Comparison of ENCODE assay signal across 29 cellular contexts in the genomic region with DNA sequence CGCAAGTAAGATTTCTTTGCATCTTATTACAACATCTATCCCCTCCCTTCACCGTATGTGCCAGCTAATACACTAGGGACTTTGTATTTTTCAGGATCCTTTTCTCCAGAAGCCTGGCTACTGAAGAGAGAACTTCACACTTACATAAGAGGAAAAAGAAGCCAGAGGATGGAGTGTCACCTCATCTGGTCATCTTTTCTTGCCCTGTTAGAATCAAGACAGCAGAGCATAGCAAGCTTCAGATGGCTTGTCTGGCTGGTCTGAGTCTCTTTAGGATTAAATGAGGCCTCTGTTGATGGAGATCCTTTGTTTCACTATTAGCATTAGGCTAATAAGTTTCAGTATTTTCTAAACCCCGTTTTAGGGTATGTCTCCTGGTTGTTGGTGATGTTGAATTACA. TPM values are rescaled to one million over a fixed set of nuclear protein-coding genes. Genes with fewer than 3 reads are reported as not detected.
DNase-seq lines count a peak whose midpoint lies in the region; ATAC-seq, FAIRE-seq and TF ChIP-seq lines count a peak whose summit lies in the region.
"Had no signal": no experiment of that assay in that cellular context is flagged by ENCODE, and none has a peak within 500 bp of the region (broad histone marks: within the 10 kb centered on the region; RNA-seq: fewer than 3 reads in every experiment).

No MANE protein-coding gene starts in this region.

- peak overlapping the region in 1 of 3 donors; percentile 68 for H3K27ac Mint-ChIP-seq in IgD-negative memory B cell
- H3K27ac Mint-ChIP-seq: activated T-helper 1 cell treated with anti-CD3 and anti-CD28 coated beads, Interleukin-12 subunit alpha, Interleukin-12 subunit beta, Interleukin-2, Interleukin-4 antibody, amounts not matched to agents 30 ng/mL and 10 ng/mL and 1 ng/mL, durations not matched to agents 14 hours and 24 hours and 36 hours had no signal

- no peaks in the 10 kb centered on the region for H3K27me3 ChIP-seq in subcutaneous abdominal adipose tissue (ENCODE audit: control insufficient read depth in 5 of 5, insufficient read depth in 4 of 5, low read length in 5 of 5)
- H3K27me3 ChIP-seq: gastrocnemius medialis, pancreas, SJCRH30, testis had no signal

- H3K27ac ChIP-seq in subcutaneous abdominal adipose tissue (ENCODE audit: low read depth, low read length): peak overlapping the region; percentile 6
- no peak overlapping the region for H3K27ac ChIP-seq in coronary artery
- H3K27ac ChIP-seq: gastrocnemius medialis, lower lobe of right lung, pancreas, SJCRH30, testis had no signal

- no peak for ATAC-seq in activated T-cell treated with anti-CD3 and anti-CD28 coated beads, Interleukin-2, amount 50 U/mL, for 4 hours
- ATAC-seq: gastrocnemius medialis; lower lobe of right lung; pancreas; stimulated activated naive CD8-positive, alpha-beta T cell treated with anti-CD3 and anti-CD28 coated beads, Interleukin-15, Interleukin-2, amounts not matched to agents 100 U/mL and 50 U/mL, for 24 hours had no signal

- H3K36me3 ChIP-seq in subcutaneous abdominal adipose tissue (ENCODE audit: control insufficient read depth in 5 of 5, insufficient read depth in 5 of 5, low read length in 5 of 5): no peaks in the 10 kb centered on the region
- H3K36me3 ChIP-seq: gastrocnemius medialis, lower lobe of right lung, pancreas, SJCRH30 had no signal

- FAIRE-seq in GM12892 (lab: Jason Lieb, UNC): no peak
- FAIRE-seq: G401.6, pancreas had no signal

- H3K4me3 Mint-ChIP-seq in activated T-cell treated with anti-CD3 and anti-CD28 coated beads, Interleukin-2, amount 50 U/mL, for 4 hours: peak overlapping the region; percentile 49
- peak overlapping the region; percentile 51 to 89 (median 74) for H3K4me3 Mint-ChIP-seq in IgD-negative memory B cell

- H3K9me3 Mint-ChIP-seq in activated T-cell treated with anti-CD3 and anti-CD28 coated beads, Interleukin-2, amount 50 U/mL, for 4 hours: no peaks in the 10 kb centered on the region
- peaks cover 0 to 1% (median 0%) of the 10 kb centered on the region in 3 donors for H3K9me3 Mint-ChIP-seq in IgD-negative memory B cell
- H3K9me3 Mint-ChIP-seq: activated T-helper 1 cell treated with anti-CD3 and anti-CD28 coated beads, Interleukin-12 subunit alpha, Interleukin-12 subunit beta, Interleukin-2, Interleukin-4 antibody, amounts not matched to agents 30 ng/mL and 10 ng/mL and 1 ng/mL, durations not matched to agents 14 hours and 24 hours and 36 hours had no signal

- H3K4me3 ChIP-seq in fibroblast of mammary gland (ENCODE audit: control insufficient read depth, low read depth, low read length): no peak overlapping the region
- no peak overlapping the region for H3K4me3 ChIP-seq in subcutaneous abdominal adipose tissue (ENCODE audit: low read depth in 1 of 5, low read length in 5 of 5)
- no peak overlapping the region for H3K4me3 ChIP-seq in coronary artery
- H3K4me3 ChIP-seq: lower lobe of right lung, pancreas, SJCRH30, smooth muscle cell had no signal

- DNase-seq in activated T-cell treated with anti-CD3 and anti-CD28 coated beads, Interleukin-2, amount 50 U/mL, for 4 hours: no peak
- no peak for DNase-seq in activated T-cell treated with anti-CD3 and anti-CD28 coated beads, Interleukin-2, amount 50 U/mL, for 1 hour
- DNase-seq in fibroblast of mammary gland (ENCODE audit: low read depth) (peak; percentile 34), coronary artery (ENCODE audit: low spot score) (no peak), GM12892 (ENCODE audit: insufficient read length) (no peak)
- no peak for DNase-seq in activated T-cell treated with anti-CD3 and anti-CD28 coated beads, Interleukin-2, amount 50 U/mL, for 48 hours
- DNase-seq: activated CD4-positive, alpha-beta T cell treated with anti-CD3 and anti-CD28 coated beads for 48 hours; activated naive CD4-positive, alpha-beta T cell treated with anti-CD3 and anti-CD28 coated beads, Interleukin-2, amount 50 U/mL, for 16 hours; AML-193; Caco-2; DMS79; gastrocnemius medialis; GOT3; lower lobe of right lung; NCI-H1436 treated with DMSO at 0.1 percent for 48 hours; NCI-H2107; NCI-H82; pancreas; SJCRH30; stimulated activated CD4-positive, alpha-beta T cell treated with anti-CD3 and anti-CD28 coated beads, Interleukin-1b, Interleukin-23, amount 100 ng/mL, for 48 hours; SW 1271; T-helper 9 cell; testis had no signal

- H3K9me3 ChIP-seq in subcutaneous abdominal adipose tissue (ENCODE audit: control insufficient read depth in 5 of 5, low read length in 5 of 5): no peaks in the 10 kb centered on the region
- H3K9me3 ChIP-seq: Caco-2, gastrocnemius medialis, lower lobe of right lung, pancreas, SJCRH30, testis had no signal

- no peaks in the 10 kb centered on the region for H3K27me3 Mint-ChIP-seq in activated T-cell treated with anti-CD3 and anti-CD28 coated beads, Interleukin-2, amount 50 U/mL, for 4 hours (ENCODE audit: low read depth)
- H3K27me3 Mint-ChIP-seq in IgD-negative memory B cell: no peaks in the 10 kb centered on the region

- H3K9ac ChIP-seq in subcutaneous abdominal adipose tissue (ENCODE audit: low read length in 5 of 5): no peak overlapping the region

- peaks cover 7% of the 10 kb centered on the region for H3K4me1 Mint-ChIP-seq in activated T-cell treated with anti-CD3 and anti-CD28 coated beads, Interleukin-2, amount 50 U/mL, for 4 hours (ENCODE audit: low read depth)
- peaks cover 3 to 7% (median 4%) of the 10 kb centered on the region in 3 donors for H3K4me1 Mint-ChIP-seq in IgD-negative memory B cell

- TF ChIP-seq POLR2A in GM12892 (IDR thresholded peaks at IDR 0.05; ENCODE audit: low read depth, low read length): no peak

- TF ChIP-seq CTCF in fibroblast of mammary gland (conservative IDR thresholded peaks at IDR 0.05; ENCODE audit: control insufficient read depth, insufficient read depth, low read depth, low read length) (no peak), coronary artery (IDR thresholded peaks at IDR 0.05) (no peak)

- peaks cover 2 to 16% (median 12%) of the 10 kb centered on the region in 5 donors for H3K4me1 ChIP-seq in subcutaneous abdominal adipose tissue (ENCODE audit: control insufficient read depth in 5 of 5, insufficient read depth in 5 of 5, low read length in 5 of 5)
- H3K4me1 ChIP-seq: Caco-2, lower lobe of right lung, pancreas, SJCRH30, testis had no signal

- H3K36me3 Mint-ChIP-seq in activated T-cell treated with anti-CD3 and anti-CD28 coated beads, Interleukin-2, amount 50 U/mL, for 4 hours (ENCODE audit: insufficient read depth): no peaks in the 10 kb centered on the region
- peaks cover 3% of the 10 kb centered on the region for H3K36me3 Mint-ChIP-seq in IgD-negative memory B cell

RNA-seq across cellular contexts. Expression of a gene that starts 14.4 kb away (rescaled TPM):
- total RNA-seq in activated T-cell treated with anti-CD3 and anti-CD28 coated beads, Interleukin-2, amount 50 U/mL, for 4 hours: 1 to 10 TPM; 5.4 to 6.0 (median 5.5) TPM
- 4.2 TPM for polyA plus RNA-seq in IgD-negative memory B cell
- polyA plus RNA-seq in GM12892 (2012; ENCODE audit: missing spikeins): 15.0 TPM

RNA-seq across cellular contexts. Expression of a gene that starts 57.4 kb away (rescaled TPM):
- total RNA-seq in activated T-cell treated with anti-CD3 and anti-CD28 coated beads, Interleukin-2, amount 50 U/mL, for 4 hours: 10 to 100 TPM; 23.7 to 29.8 (median 25.6) TPM
- polyA plus RNA-seq in IgD-negative memory B cell: 5.9 TPM
- polyA plus RNA-seq in GM12892 (2012; ENCODE audit: missing spikeins): 19.7 TPM
